In genomic region chr12:106149096-106149784, GRCh38 we compare ENCODE assay signal across 1 cellular context.
TF ChIP-seq lines count a peak whose summit lies in the region.

No MANE protein-coding gene starts in this region.

TF ChIP-seq in K562, 482 proteins besides CTCF, POLR2A, EP300 and RAD21 (continued from another document):
- TF ChIP-seq, protein P1, sequence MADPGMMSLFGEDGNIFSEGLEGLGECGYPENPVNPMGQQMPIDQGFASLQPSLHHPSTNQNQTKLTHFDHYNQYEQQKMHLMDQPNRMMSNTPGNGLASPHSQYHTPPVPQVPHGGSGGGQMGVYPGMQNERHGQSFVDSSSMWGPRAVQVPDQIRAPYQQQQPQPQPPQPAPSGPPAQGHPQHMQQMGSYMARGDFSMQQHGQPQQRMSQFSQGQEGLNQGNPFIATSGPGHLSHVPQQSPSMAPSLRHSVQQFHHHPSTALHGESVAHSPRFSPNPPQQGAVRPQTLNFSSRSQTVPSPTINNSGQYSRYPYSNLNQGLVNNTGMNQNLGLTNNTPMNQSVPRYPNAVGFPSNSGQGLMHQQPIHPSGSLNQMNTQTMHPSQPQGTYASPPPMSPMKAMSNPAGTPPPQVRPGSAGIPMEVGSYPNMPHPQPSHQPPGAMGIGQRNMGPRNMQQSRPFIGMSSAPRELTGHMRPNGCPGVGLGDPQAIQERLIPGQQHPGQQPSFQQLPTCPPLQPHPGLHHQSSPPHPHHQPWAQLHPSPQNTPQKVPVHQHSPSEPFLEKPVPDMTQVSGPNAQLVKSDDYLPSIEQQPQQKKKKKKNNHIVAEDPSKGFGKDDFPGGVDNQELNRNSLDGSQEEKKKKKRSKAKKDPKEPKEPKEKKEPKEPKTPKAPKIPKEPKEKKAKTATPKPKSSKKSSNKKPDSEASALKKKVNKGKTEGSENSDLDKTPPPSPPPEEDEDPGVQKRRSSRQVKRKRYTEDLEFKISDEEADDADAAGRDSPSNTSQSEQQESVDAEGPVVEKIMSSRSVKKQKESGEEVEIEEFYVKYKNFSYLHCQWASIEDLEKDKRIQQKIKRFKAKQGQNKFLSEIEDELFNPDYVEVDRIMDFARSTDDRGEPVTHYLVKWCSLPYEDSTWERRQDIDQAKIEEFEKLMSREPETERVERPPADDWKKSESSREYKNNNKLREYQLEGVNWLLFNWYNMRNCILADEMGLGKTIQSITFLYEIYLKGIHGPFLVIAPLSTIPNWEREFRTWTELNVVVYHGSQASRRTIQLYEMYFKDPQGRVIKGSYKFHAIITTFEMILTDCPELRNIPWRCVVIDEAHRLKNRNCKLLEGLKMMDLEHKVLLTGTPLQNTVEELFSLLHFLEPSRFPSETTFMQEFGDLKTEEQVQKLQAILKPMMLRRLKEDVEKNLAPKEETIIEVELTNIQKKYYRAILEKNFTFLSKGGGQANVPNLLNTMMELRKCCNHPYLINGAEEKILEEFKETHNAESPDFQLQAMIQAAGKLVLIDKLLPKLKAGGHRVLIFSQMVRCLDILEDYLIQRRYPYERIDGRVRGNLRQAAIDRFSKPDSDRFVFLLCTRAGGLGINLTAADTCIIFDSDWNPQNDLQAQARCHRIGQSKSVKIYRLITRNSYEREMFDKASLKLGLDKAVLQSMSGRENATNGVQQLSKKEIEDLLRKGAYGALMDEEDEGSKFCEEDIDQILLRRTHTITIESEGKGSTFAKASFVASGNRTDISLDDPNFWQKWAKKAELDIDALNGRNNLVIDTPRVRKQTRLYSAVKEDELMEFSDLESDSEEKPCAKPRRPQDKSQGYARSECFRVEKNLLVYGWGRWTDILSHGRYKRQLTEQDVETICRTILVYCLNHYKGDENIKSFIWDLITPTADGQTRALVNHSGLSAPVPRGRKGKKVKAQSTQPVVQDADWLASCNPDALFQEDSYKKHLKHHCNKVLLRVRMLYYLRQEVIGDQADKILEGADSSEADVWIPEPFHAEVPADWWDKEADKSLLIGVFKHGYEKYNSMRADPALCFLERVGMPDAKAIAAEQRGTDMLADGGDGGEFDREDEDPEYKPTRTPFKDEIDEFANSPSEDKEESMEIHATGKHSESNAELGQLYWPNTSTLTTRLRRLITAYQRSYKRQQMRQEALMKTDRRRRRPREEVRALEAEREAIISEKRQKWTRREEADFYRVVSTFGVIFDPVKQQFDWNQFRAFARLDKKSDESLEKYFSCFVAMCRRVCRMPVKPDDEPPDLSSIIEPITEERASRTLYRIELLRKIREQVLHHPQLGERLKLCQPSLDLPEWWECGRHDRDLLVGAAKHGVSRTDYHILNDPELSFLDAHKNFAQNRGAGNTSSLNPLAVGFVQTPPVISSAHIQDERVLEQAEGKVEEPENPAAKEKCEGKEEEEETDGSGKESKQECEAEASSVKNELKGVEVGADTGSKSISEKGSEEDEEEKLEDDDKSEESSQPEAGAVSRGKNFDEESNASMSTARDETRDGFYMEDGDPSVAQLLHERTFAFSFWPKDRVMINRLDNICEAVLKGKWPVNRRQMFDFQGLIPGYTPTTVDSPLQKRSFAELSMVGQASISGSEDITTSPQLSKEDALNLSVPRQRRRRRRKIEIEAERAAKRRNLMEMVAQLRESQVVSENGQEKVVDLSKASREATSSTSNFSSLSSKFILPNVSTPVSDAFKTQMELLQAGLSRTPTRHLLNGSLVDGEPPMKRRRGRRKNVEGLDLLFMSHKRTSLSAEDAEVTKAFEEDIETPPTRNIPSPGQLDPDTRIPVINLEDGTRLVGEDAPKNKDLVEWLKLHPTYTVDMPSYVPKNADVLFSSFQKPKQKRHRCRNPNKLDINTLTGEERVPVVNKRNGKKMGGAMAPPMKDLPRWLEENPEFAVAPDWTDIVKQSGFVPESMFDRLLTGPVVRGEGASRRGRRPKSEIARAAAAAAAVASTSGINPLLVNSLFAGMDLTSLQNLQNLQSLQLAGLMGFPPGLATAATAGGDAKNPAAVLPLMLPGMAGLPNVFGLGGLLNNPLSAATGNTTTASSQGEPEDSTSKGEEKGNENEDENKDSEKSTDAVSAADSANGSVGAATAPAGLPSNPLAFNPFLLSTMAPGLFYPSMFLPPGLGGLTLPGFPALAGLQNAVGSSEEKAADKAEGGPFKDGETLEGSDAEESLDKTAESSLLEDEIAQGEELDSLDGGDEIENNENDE (IDR thresholded peaks at IDR 0.05; ENCODE audit: low read depth, low read length), result no peak
- TF ChIP-seq SIN3A (IDR thresholded peaks at IDR 0.05; ENCODE audit: borderline replicate concordance in 2 of 2, control insufficient read depth in 1 of 2, low read depth in 2 of 2, low read length in 2 of 2) (no peak), SAFB (IDR thresholded peaks at IDR 0.05; ENCODE audit: borderline replicate concordance, low read depth, low read length) (no peak), NFIC (IDR thresholded peaks at IDR 0.05) (no peak)
